23 cellular contexts compared by ENCODE assay signal in genomic region chr19:56930647-56931592, GRCh38.
"Had no signal": no experiment of that assay in that cellular context is flagged by ENCODE, and none has a peak within 500 bp of the region (broad histone marks: within the 10 kb centered on the region; RNA-seq: fewer than 3 reads in every experiment).

No MANE protein-coding gene starts in this region.

- H3K4me1 Mint-ChIP-seq: activated CD4-positive, alpha-beta memory T cell treated with anti-CD3 and anti-CD28 coated beads, Interleukin-2, amount 10 ng/mL, durations not matched to agents 7 days and 5 days; activated CD4-positive, alpha-beta T cell treated with anti-CD3 and anti-CD28 coated beads, Interleukin-2, amount 10 ng/mL, durations not matched to agents 24 days and 14 days; activated naive CD8-positive, alpha-beta T cell treated with anti-CD3 and anti-CD28 coated beads, Interleukin-2, amount 10 ng/mL, durations not matched to agents 7 days and 5 days; central memory CD8-positive, alpha-beta T cell; nephron progenitor cell; stimulated activated naive CD8-positive, alpha-beta T cell treated with anti-CD3 and anti-CD28 coated beads, Interleukin-15, amount 100 ng/mL, for 72 hours had no signal

- H3K27ac Mint-ChIP-seq: activated CD4-positive, alpha-beta memory T cell treated with anti-CD3 and anti-CD28 coated beads, Interleukin-2, amount 10 ng/mL, durations not matched to agents 7 days and 5 days; activated CD4-positive, alpha-beta T cell treated with anti-CD3 and anti-CD28 coated beads, Interleukin-2, amount 10 ng/mL, durations not matched to agents 24 days and 14 days; activated naive CD4-positive, alpha-beta T cell treated with anti-CD3 and anti-CD28 coated beads for 36 hours; activated naive CD8-positive, alpha-beta T cell treated with anti-CD3 and anti-CD28 coated beads, Interleukin-2, amount 10 ng/mL, durations not matched to agents 7 days and 5 days; activated T-cell treated with anti-CD3 and anti-CD28 coated beads, Interleukin-2, amount 50 U/mL, for 72 hours; nephron progenitor cell; stimulated activated naive CD8-positive, alpha-beta T cell treated with anti-CD3 and anti-CD28 coated beads, Interleukin-15, amount 100 ng/mL, for 72 hours had no signal

- ATAC-seq: activated CD4-positive, CD25-positive, alpha-beta regulatory T cell treated with anti-CD3 and anti-CD28 coated beads, Interleukin-2, amount 50 U/mL, for 24 hours; activated T-cell treated with anti-CD3 and anti-CD28 coated beads, Interleukin-2, amount 50 U/mL, for 72 hours; esophagus mucosa; left lobe of liver; lower lobe of right lung; mucosa of descending colon; pancreas; psoas muscle; right cardiac atrium; stimulated activated naive CD8-positive, alpha-beta T cell treated with anti-CD3 and anti-CD28 coated beads, Interleukin-15, amount 100 ng/mL, for 72 hours had no signal

- H3K27me3 Mint-ChIP-seq: activated CD4-positive, alpha-beta memory T cell treated with anti-CD3 and anti-CD28 coated beads, Interleukin-2, amount 10 ng/mL, durations not matched to agents 7 days and 5 days; activated CD4-positive, alpha-beta T cell treated with anti-CD3 and anti-CD28 coated beads, Interleukin-2, amount 10 ng/mL, durations not matched to agents 24 days and 14 days; activated naive CD8-positive, alpha-beta T cell treated with anti-CD3 and anti-CD28 coated beads, Interleukin-2, amount 10 ng/mL, durations not matched to agents 7 days and 5 days; central memory CD8-positive, alpha-beta T cell; stimulated activated naive CD8-positive, alpha-beta T cell treated with anti-CD3 and anti-CD28 coated beads, Interleukin-15, amount 100 ng/mL, for 72 hours had no signal

- DNase-seq: activated CD4-positive, alpha-beta memory T cell treated with anti-CD3 and anti-CD28 coated beads, Interleukin-2, amount 10 ng/mL, durations not matched to agents 7 days and 5 days; activated CD4-positive, alpha-beta T cell treated with anti-CD3 and anti-CD28 coated beads, Interleukin-2, amount 10 ng/mL, durations not matched to agents 24 days and 14 days; activated effector memory CD4-positive, alpha-beta T cell treated with Interleukin-2 at 50 U/mL for 16 hours; activated naive CD4-positive, alpha-beta T cell treated with anti-CD3 and anti-CD28 coated beads for 36 hours; activated naive CD8-positive, alpha-beta T cell treated with anti-CD3 and anti-CD28 coated beads, Interleukin-2, amount 10 ng/mL, durations not matched to agents 7 days and 5 days; activated T-cell treated with anti-CD3 and anti-CD28 coated beads, Interleukin-2, amount 50 U/mL, for 72 hours; amniotic stem cell; effector memory CD4-positive, alpha-beta T cell; foreskin melanocyte; lower lobe of right lung; mesendoderm; mucosa of descending colon; nephron progenitor cell; pancreas; psoas muscle; right cardiac atrium; stimulated activated CD4-positive, alpha-beta T cell treated with anti-CD3 and anti-CD28 coated beads, Interleukin-1b, Interleukin-23, amount 100 ng/mL, for 48 hours; stimulated activated naive CD8-positive, alpha-beta T cell treated with anti-CD3 and anti-CD28 coated beads, Interleukin-15, amount 100 ng/mL, for 72 hours; tibial artery had no signal

- H3K4me3 Mint-ChIP-seq: activated CD4-positive, alpha-beta memory T cell treated with anti-CD3 and anti-CD28 coated beads, Interleukin-2, amount 10 ng/mL, durations not matched to agents 7 days and 5 days; activated CD4-positive, alpha-beta T cell treated with anti-CD3 and anti-CD28 coated beads, Interleukin-2, amount 10 ng/mL, durations not matched to agents 24 days and 14 days; activated naive CD4-positive, alpha-beta T cell treated with anti-CD3 and anti-CD28 coated beads for 36 hours; activated naive CD8-positive, alpha-beta T cell treated with anti-CD3 and anti-CD28 coated beads, Interleukin-2, amount 10 ng/mL, durations not matched to agents 7 days and 5 days; activated T-cell treated with anti-CD3 and anti-CD28 coated beads, Interleukin-2, amount 50 U/mL, for 72 hours; central memory CD8-positive, alpha-beta T cell; nephron progenitor cell; stimulated activated naive CD8-positive, alpha-beta T cell treated with anti-CD3 and anti-CD28 coated beads, Interleukin-15, amount 100 ng/mL, for 72 hours had no signal
